ENCODE assay signal across 11 cellular contexts in genomic region chr20:32975121-32975520, GRCh38. TPM values are rescaled to one million over a fixed set of nuclear protein-coding genes. Genes with fewer than 3 reads are reported as not detected.
"Had no signal": no experiment of that assay in that cellular context is flagged by ENCODE, and none has a peak within 500 bp of the region (broad histone marks: within the 10 kb centered on the region; RNA-seq: fewer than 3 reads in every experiment).

No MANE protein-coding gene starts in this region.

RNA-seq across cellular contexts. Expression of gene SUN5, which starts 29.1 kb away (rescaled TPM):
- total RNA-seq: activated CD8-positive, alpha-beta T cell treated with anti-CD3 and anti-CD28 coated beads, Interleukin-2, amount 10 ng/mL, durations not matched to agents 7 days and 5 days; activated naive CD4-positive, alpha-beta T cell treated with anti-CD3 and anti-CD28 coated beads for 36 hours; aorta; body of pancreas; LHCN-M2; M059J; Peyer's patch; Right ventricle myocardium superior; SJCRH30; T-helper 2 cell treated with Interferon-gamma antibody and Interleukin-4, amounts not matched to agents 100 ng/mL and 5 ng/mL, for 36 hours had no signal
- polyA plus RNA-seq: aorta, SK-N-SH had no signal

RNA-seq across cellular contexts. Expression of gene BPIFB2, which starts 32.4 kb away (rescaled TPM):
- total RNA-seq: activated CD8-positive, alpha-beta T cell treated with anti-CD3 and anti-CD28 coated beads, Interleukin-2, amount 10 ng/mL, durations not matched to agents 7 days and 5 days; activated naive CD4-positive, alpha-beta T cell treated with anti-CD3 and anti-CD28 coated beads for 36 hours; aorta; body of pancreas; LHCN-M2; M059J; Peyer's patch; Right ventricle myocardium superior; SJCRH30; T-helper 2 cell treated with Interferon-gamma antibody and Interleukin-4, amounts not matched to agents 100 ng/mL and 5 ng/mL, for 36 hours had no signal
- polyA plus RNA-seq: aorta, SK-N-SH had no signal

RNA-seq across cellular contexts. Expression of gene BPIFB6, which starts 56.3 kb away (rescaled TPM):
- total RNA-seq: activated CD8-positive, alpha-beta T cell treated with anti-CD3 and anti-CD28 coated beads, Interleukin-2, amount 10 ng/mL, durations not matched to agents 7 days and 5 days; activated naive CD4-positive, alpha-beta T cell treated with anti-CD3 and anti-CD28 coated beads for 36 hours; aorta; body of pancreas; LHCN-M2; M059J; Peyer's patch; Right ventricle myocardium superior; SJCRH30; T-helper 2 cell treated with Interferon-gamma antibody and Interleukin-4, amounts not matched to agents 100 ng/mL and 5 ng/mL, for 36 hours had no signal
- polyA plus RNA-seq: aorta, SK-N-SH had no signal
